Comparison of ENCODE assay signal across 8 cellular contexts in genomic region chr4:165379662-165380061, GRCh38. TPM values are rescaled to one million over a fixed set of nuclear protein-coding genes. Genes with fewer than 3 reads are reported as not detected.
A peak's percentile ranks its signal among the peaks of the same experiment; 100 is the strongest.
DNase-seq lines count a peak whose midpoint lies in the region; ATAC-seq and TF ChIP-seq lines count a peak whose summit lies in the region.

No MANE protein-coding gene starts in this region.

- no peak for ATAC-seq in HG02763 (IDR thresholded peaks at IDR 0.05; ENCODE audit: unreplicated experiment)
- ATAC-seq in GM21528 (IDR thresholded peaks at IDR 0.05; ENCODE audit: low FRiP score, unreplicated experiment) = no peak

- peaks cover 7% of the 10 kb centered on the region for H3K27me3 Mint-ChIP-seq in glutamatergic neuron (ENCODE audit: unreplicated experiment)

- no peak overlapping the region for H3K27ac ChIP-seq in rectal smooth muscle tissue (ENCODE audit: low read depth, low read length)

- peak; percentile 53 for DNase-seq in H7
- peak; percentile 60 to 62 for DNase-seq in SHP77 (lab: John Stamatoyannopoulos, UW)
- peak; percentile 62 for DNase-seq in glutamatergic neuron
- DNase-seq in HK-2 (ENCODE audit: unreplicated experiment) = no peak
- DNase-seq in DMS114 treated with DMSO at 0.1 percent for 48 hours (lab: John Stamatoyannopoulos, UW; ENCODE audit: unreplicated experiment) = no peak

- H3K27me3 ChIP-seq in H7 (ENCODE audit: control insufficient read depth, insufficient read depth, low read length) (peaks cover 19% of the 10 kb centered on the region), rectal smooth muscle tissue (ENCODE audit: control insufficient read depth, insufficient read depth, low read length) (no peaks in the 10 kb centered on the region)

- peaks cover 1% of the 10 kb centered on the region for H3K36me3 Mint-ChIP-seq in glutamatergic neuron (ENCODE audit: unreplicated experiment)

- H3K36me3 ChIP-seq in H7 (replicated peaks; ENCODE audit: control insufficient read depth, insufficient read depth, low read length) (no peaks in the 10 kb centered on the region), rectal smooth muscle tissue (ENCODE audit: control insufficient read depth, insufficient read depth, low read length) (no peaks in the 10 kb centered on the region)

- H3K4me3 ChIP-seq in H7 (ENCODE audit: insufficient read depth, low read depth, low read length) (peak overlapping the region; percentile 62), rectal smooth muscle tissue (ENCODE audit: low read length) (peak overlapping the region; percentile 70)

- H3K4me3 Mint-ChIP-seq in glutamatergic neuron (ENCODE audit: unreplicated experiment) = peak overlapping the region; percentile 94

- peaks cover 41% of the 10 kb centered on the region for H3K4me1 Mint-ChIP-seq in glutamatergic neuron (ENCODE audit: low read depth, unreplicated experiment)

- peak overlapping the region; percentile 82 for H3K27ac Mint-ChIP-seq in glutamatergic neuron (ENCODE audit: unreplicated experiment)

- H3K9me3 Mint-ChIP-seq in glutamatergic neuron (ENCODE audit: unreplicated experiment) = peaks cover 20% of the 10 kb centered on the region

- no peak for TF ChIP-seq CTCF in glutamatergic neuron (IDR thresholded peaks at IDR 0.05; ENCODE audit: partially characterized antibody, unreplicated experiment)

- H3K9ac ChIP-seq in rectal smooth muscle tissue (ENCODE audit: low read length) = no peak overlapping the region

- no peaks in the 10 kb centered on the region for H3K4me1 ChIP-seq in rectal smooth muscle tissue (ENCODE audit: control insufficient read depth, insufficient read depth, low read length)

RNA-seq across cellular contexts. Expression of gene CPE, which starts 0.9 kb away (rescaled TPM):
- total RNA-seq in H7 (2014; rRNA removed; shearing (Covaris generic)) = 23.2 and 32.6 TPM in 2 replicates
- total RNA-seq in glutamatergic neuron (ENCODE audit: unreplicated experiment) = 253 TPM

RNA-seq across cellular contexts. Expression of gene MSMO1, which starts 52.2 kb away (rescaled TPM):
- total RNA-seq in H7 (2014; rRNA removed; shearing (Covaris generic)) = 217 and 280 TPM in 2 replicates
- total RNA-seq in glutamatergic neuron (ENCODE audit: unreplicated experiment) = 180 TPM

Comparison
In these comparisons a context has a peak if more than half of its experiments do, and no peak if none do; other contexts are left out.
1. DNase-seq: peak in H7 (single experiment), SHP77 (2 of 2) and glutamatergic neuron (single experiment); none in HK-2 (single experiment) and DMS114 treated with DMSO at 0.1 percent for 48 hours (single experiment).